Comparison of ENCODE assay signal across 27 cellular contexts in genomic region chr4:177236889-177237288, GRCh38.
"Had no signal": no experiment of that assay in that cellular context is flagged by ENCODE, and none has a peak within 500 bp of the region (broad histone marks: within the 10 kb centered on the region; RNA-seq: fewer than 3 reads in every experiment).

No MANE protein-coding gene starts in this region.

- H3K36me3 ChIP-seq: colonic mucosa, gastrocnemius medialis, right lobe of liver, stomach, tibial artery had no signal

- DNase-seq: colonic mucosa; effector CD8-positive, alpha-beta T cell; endodermal cell; gastrocnemius medialis; head of caudate nucleus; kidney; mucosa of descending colon; naive thymus-derived CD4-positive, alpha-beta T cell; occipital lobe; right lobe of liver; small intestine; stimulated activated CD4-positive, alpha-beta T cell treated with anti-CD3 and anti-CD28 coated beads, Interleukin-15, amount 100 ng/mL, for 24 hours; stimulated activated CD4-positive, alpha-beta T cell treated with anti-CD3 and anti-CD28 coated beads, Interleukin-2, amount 100 ng/mL, for 48 hours; stimulated activated naive CD4-positive, alpha-beta T cell treated with Interleukin-2 at 50 U/mL for 16 hours; stomach; testis; tibial artery had no signal

- H3K4me3 ChIP-seq: colonic mucosa, gastrocnemius medialis, lung, mucosa of descending colon, right lobe of liver, stomach, testis, tibial artery had no signal

- H3K9me3 Mint-ChIP-seq: dendritic cell treated with granulocyte-macrophage colony-stimulating factor and Interleukin-4, amounts not matched to agents 40 ng/mL and 50 ng/mL, for 4 days; endodermal cell; memory B cell; mesothelial cell of epicardium had no signal

- H2AFZ ChIP-seq: parathyroid adenoma had no signal

- H3K27me3 ChIP-seq: colonic mucosa, gastrocnemius medialis, right lobe of liver, stomach, testis, tibial artery had no signal

- H3K9me3 ChIP-seq: colonic mucosa, gastrocnemius medialis, mucosa of descending colon, right lobe of liver, stomach, testis, tibial artery had no signal

- H3K79me2 ChIP-seq: parathyroid adenoma had no signal

- H3K36me3 Mint-ChIP-seq: memory B cell, mesothelial cell of epicardium, type B pancreatic cell had no signal

- H3K9ac ChIP-seq: parathyroid adenoma had no signal

- H3K27me3 Mint-ChIP-seq: dendritic cell treated with granulocyte-macrophage colony-stimulating factor and Interleukin-4, amounts not matched to agents 40 ng/mL and 50 ng/mL, for 4 days; memory B cell; progenitor cell of endocrine pancreas; type B pancreatic cell had no signal

- H3K4me1 ChIP-seq: colonic mucosa, gastrocnemius medialis, parathyroid adenoma, right lobe of liver, stomach, testis, tibial artery had no signal

- H3K4me3 Mint-ChIP-seq: dendritic cell treated with granulocyte-macrophage colony-stimulating factor and Interleukin-4, amounts not matched to agents 40 ng/mL and 50 ng/mL, for 4 days; endodermal cell; memory B cell; mesothelial cell of epicardium; naive thymus-derived CD4-positive, alpha-beta T cell; type B pancreatic cell had no signal

- H3K4me1 Mint-ChIP-seq: memory B cell, mesothelial cell of epicardium had no signal

- H3K27ac ChIP-seq: colonic mucosa, epithelial cell of prostate, gastrocnemius medialis, parathyroid adenoma, right lobe of liver, stomach, testis, tibial artery had no signal

- H3K27ac Mint-ChIP-seq: dendritic cell treated with granulocyte-macrophage colony-stimulating factor and Interleukin-4, amounts not matched to agents 40 ng/mL and 50 ng/mL, for 4 days; endodermal cell; memory B cell; mesothelial cell of epicardium; progenitor cell of endocrine pancreas; type B pancreatic cell had no signal

- ATAC-seq: esophagus mucosa; gastrocnemius medialis; left lobe of liver; mucosa of descending colon; naive thymus-derived CD4-positive, alpha-beta T cell; right lobe of liver had no signal
